In the genomic region with DNA sequence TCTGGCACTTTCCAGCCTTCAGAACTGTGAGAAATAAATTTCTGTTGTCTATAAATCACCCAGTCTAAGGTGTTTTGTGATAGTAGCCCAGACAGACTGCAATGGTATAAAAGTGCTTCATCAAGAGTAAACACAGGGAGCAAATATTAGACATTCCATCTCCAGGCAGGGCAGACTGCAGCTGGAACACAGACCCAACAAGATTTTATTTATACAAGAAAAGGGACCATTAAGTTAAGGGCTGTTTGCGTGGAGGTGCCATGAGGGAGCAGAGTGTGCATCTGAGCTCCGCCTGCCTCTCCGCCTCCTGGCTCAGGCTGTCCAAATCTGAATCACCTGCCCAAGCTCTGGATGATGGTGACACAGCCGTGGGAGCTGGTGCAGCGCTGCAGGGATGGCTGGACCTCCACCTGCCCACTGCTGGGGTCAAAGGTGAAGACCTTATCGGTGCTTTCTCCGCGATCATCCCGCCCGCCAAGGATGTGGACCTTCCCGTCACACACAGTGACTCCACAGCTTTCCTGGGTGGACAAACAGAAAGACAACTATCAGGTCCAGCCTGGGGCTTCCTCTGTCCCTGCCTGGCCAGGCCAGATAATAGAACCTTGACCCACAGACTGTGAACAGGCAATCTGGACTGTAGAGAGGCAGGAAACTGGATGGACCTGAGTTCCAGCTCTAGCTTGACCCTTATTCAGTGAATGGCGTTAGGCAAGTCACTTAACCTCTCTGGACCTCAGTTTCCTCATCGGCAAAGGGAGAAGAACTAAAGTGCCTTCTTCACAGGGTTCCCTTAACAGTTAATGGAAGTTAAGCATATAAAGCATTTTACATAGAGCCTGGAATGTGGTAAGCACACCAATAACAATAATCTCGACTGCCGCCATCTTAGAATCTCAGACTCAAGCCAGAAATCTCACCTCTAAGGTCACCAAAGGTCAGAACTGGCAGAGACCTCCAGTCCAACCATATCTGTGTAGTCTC, we compare ENCODE assay signal across 15 cellular contexts. TPM values are rescaled to one million over a fixed set of nuclear protein-coding genes. Genes with fewer than 3 reads are reported as not detected.
DNase-seq lines count a peak whose midpoint lies in the region; ATAC-seq and TF ChIP-seq lines count a peak whose summit lies in the region.
"Had no signal": no experiment of that assay in that cellular context is flagged by ENCODE, and none has a peak within 500 bp of the region (broad histone marks: within the 10 kb centered on the region; RNA-seq: fewer than 3 reads in every experiment).

No MANE protein-coding gene starts in this region.

- no peaks in the 10 kb centered on the region for H3K36me3 ChIP-seq in colonic mucosa

- H3K27ac ChIP-seq in colonic mucosa, result peak overlapping the region; percentile 39
- H3K27ac ChIP-seq: KMS-11 had no signal

- no peaks in the 10 kb centered on the region for H3K9me3 ChIP-seq in colonic mucosa

- no peak overlapping the region for H3K9ac ChIP-seq in colonic mucosa (ENCODE audit: low read depth in 2 of 2, low read length in 2 of 2)
- H3K9ac ChIP-seq: KMS-11 had no signal

- H3K4me1 ChIP-seq in colonic mucosa, result peaks cover 15% of the 10 kb centered on the region

- TF ChIP-seq CTCF in colonic mucosa (IDR thresholded peaks at IDR 0.05), result no peak

- intact Hi-C loops in colonic mucosa (cut with DNase I), result no loop called here
- intact Hi-C loops in posterior vena cava (cut with DNase I), result no loop called here

- no peak for ATAC-seq in HG02981 (IDR thresholded peaks at IDR 0.05; ENCODE audit: unreplicated experiment)
- no peak for ATAC-seq in GM18867 (IDR thresholded peaks at IDR 0.05; ENCODE audit: unreplicated experiment)
- ATAC-seq: stimulated activated memory B cell treated with anti-CD40 and anti-IgM and Interleukin-4, amounts not matched to agents 10 μg/mL and 1 μg/mL and 100 μg/mL, for 72 hours had no signal

- no peak overlapping the region for H3K4me3 ChIP-seq in colonic mucosa

- H3K27me3 ChIP-seq in colonic mucosa, result no peaks in the 10 kb centered on the region

- peak; percentile 73 for DNase-seq in DMS79 treated with DMSO at 0.1 percent for 48 hours (lab: John Stamatoyannopoulos, UW)
- peak; percentile 69 for DNase-seq in NCI-H2196 treated with DMSO at 0.1 percent for 48 hours (lab: John Stamatoyannopoulos, UW; ENCODE audit: unreplicated experiment)
- peak; percentile 36 for DNase-seq in colonic mucosa
- DNase-seq in posterior vena cava (ENCODE audit: low spot score), result peak; percentile 65
- no peak for DNase-seq in NCI-H1436 treated with DMSO at 0.1 percent for 48 hours (lab: John Stamatoyannopoulos, UW)
- no peak for DNase-seq in activated gamma-delta T cell (lab: John Stamatoyannopoulos, UW)
- DNase-seq: activated CD4-positive, alpha-beta T cell treated with anti-CD3 and anti-CD28 coated beads, Interleukin-2, amount 50 U/mL, for 4 hours; activated naive CD8-positive, alpha-beta T cell treated with anti-CD3 and anti-CD28 coated beads for 36 hours; COR-L47; foreskin melanocyte; kidney glomerular epithelial cell had no signal

RNA-seq across cellular contexts. Expression of a gene that starts 10.5 kb away (rescaled TPM):
- total RNA-seq in colonic mucosa (under 1 TPM; 0.50 to 0.67 TPM), posterior vena cava (under 1 TPM; 0.67 to 0.79 TPM)

RNA-seq across cellular contexts. Expression of a gene that starts 23.2 kb away (rescaled TPM):
- total RNA-seq in colonic mucosa (1,000 to 10,000 TPM; 2,133 to 2,596 TPM), posterior vena cava (1,000 to 10,000 TPM; 1,304 to 1,399 TPM)

Comparison
In these comparisons a context has a peak if more than half of its experiments do, and no peak if none do; other contexts are left out.
1. DNase-seq: peak in DMS79 treated with DMSO at 0.1 percent for 48 hours (single experiment), NCI-H2196 treated with DMSO at 0.1 percent for 48 hours (single experiment), colonic mucosa (single experiment) and posterior vena cava (single experiment); none in NCI-H1436 treated with DMSO at 0.1 percent for 48 hours (single experiment) and activated gamma-delta T cell (single experiment).